16 cellular contexts compared by ENCODE assay signal in the genomic region with DNA sequence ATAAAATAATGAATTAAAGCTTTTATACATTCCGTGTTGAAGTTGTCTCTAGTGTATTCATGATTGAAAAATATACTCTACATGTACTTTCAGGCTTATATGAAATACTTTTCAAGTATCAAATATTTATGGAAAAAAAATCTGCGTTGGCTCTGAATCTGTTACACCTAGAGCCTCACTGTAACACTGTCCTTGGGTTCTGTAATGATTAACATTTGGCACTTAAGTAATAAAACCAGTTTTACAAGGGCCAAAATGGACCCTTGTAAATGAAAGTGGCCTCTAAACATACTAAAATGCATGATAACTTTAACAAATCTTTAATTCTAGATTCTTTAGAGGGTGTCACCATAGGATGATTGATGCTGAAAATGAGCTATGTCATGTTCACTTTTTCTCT.
DNase-seq lines count a peak whose midpoint lies in the region; ATAC-seq and TF ChIP-seq lines count a peak whose summit lies in the region.
"Had no signal": no experiment of that assay in that cellular context is flagged by ENCODE, and none has a peak within 500 bp of the region (broad histone marks: within the 10 kb centered on the region; RNA-seq: fewer than 3 reads in every experiment).

No MANE protein-coding gene starts in this region.

- no peak overlapping the region for H3K4me3 ChIP-seq in upper lobe of left lung
- H3K4me3 ChIP-seq: BLaER1 treated with 17β-estradiol and CSF1 and Interleukin-3, amounts not matched to agents 10 nM and 100 nM had no signal

- TF ChIP-seq EP300 in upper lobe of left lung (IDR thresholded peaks at IDR 0.05) = no peak

- H3K4me1 ChIP-seq in upper lobe of left lung = peaks cover 0 to 9% (median 4%) of the 10 kb centered on the region in 4 donors

- intact Hi-C loops in left colon (cut with DNase I, micrococcal nuclease) = no loop called here

- TF ChIP-seq POLR2A in upper lobe of left lung (IDR thresholded peaks at IDR 0.05) = no peak

- H3K27me3 ChIP-seq in upper lobe of left lung = no peaks in the 10 kb centered on the region
- H3K27me3 ChIP-seq: BLaER1 treated with 17β-estradiol and CSF1 and Interleukin-3, amounts not matched to agents 10 nM and 100 nM had no signal

- peak; percentile 74 for ATAC-seq in left colon
- no peak for ATAC-seq in left lobe of liver
- ATAC-seq in upper lobe of left lung (ENCODE audit: low FRiP score in 2 of 2) = no peak

- WGBS in upper lobe of left lung, 2 donors = 64 to 78% methylated on average over 2 of the region's 2 CpGs

- H3K36me3 ChIP-seq in upper lobe of left lung = no peaks in the 10 kb centered on the region
- H3K36me3 ChIP-seq: BLaER1 treated with 17β-estradiol and CSF1 and Interleukin-3, amounts not matched to agents 10 nM and 100 nM had no signal

- TF ChIP-seq CTCF in VCaP (conservative IDR thresholded peaks at IDR 0.05) = no peak
- TF ChIP-seq CTCF in upper lobe of left lung (IDR thresholded peaks at IDR 0.05) = no peak

- peaks cover 0 to 5% (median 0%) of the 10 kb centered on the region in 4 donors for H3K9me3 ChIP-seq in upper lobe of left lung

- H3K27ac ChIP-seq in VCaP (peak overlapping the region; percentile 26; the same call in 1 of the 2 replicates), upper lobe of left lung (no peak overlapping the region)
- H3K27ac ChIP-seq: BLaER1 treated with 17β-estradiol and CSF1 and Interleukin-3, amounts not matched to agents 10 nM and 100 nM had no signal

- DNase-seq in DMS53 (lab: John Stamatoyannopoulos, UW) = peak; percentile 75
- DNase-seq in left colon = no peak
- DNase-seq in renal cortical epithelial cell (ENCODE audit: low read depth) = peak; percentile 51
- no peak for DNase-seq in NCI-H748 (lab: John Stamatoyannopoulos, UW; ENCODE audit: unreplicated experiment)
- DNase-seq in left lobe of liver (ENCODE audit: low spot score) = no peak
- DNase-seq in HuH-7 (ENCODE audit: low spot score) = no peak
- DNase-seq in upper lobe of left lung = no peak
- DNase-seq: ACHN; Calu3; CD4-positive, CD25-positive, alpha-beta regulatory T cell; DMS 273 treated with DMSO at 0.1 percent for 48 hours; DMS79 treated with DMSO at 0.1 percent for 48 hours; GDM1; HCEC 1CT had no signal

Comparison
In these comparisons a context has a peak if more than half of its experiments do, and no peak if none do; other contexts are left out.
1. DNase-seq: peak in DMS53 (single experiment) and renal cortical epithelial cell (single experiment); none in left colon (0 of 2), NCI-H748 (single experiment), left lobe of liver (single experiment), HuH-7 (single experiment) and upper lobe of left lung (0 of 2).